In genomic region chr17:77893144-77894044, GRCh38 we compare ENCODE assay signal across 18 cellular contexts.
DNase-seq lines count a peak whose midpoint lies in the region; ATAC-seq and TF ChIP-seq lines count a peak whose summit lies in the region.
"Had no signal": no experiment of that assay in that cellular context is flagged by ENCODE, and none has a peak within 500 bp of the region (broad histone marks: within the 10 kb centered on the region; RNA-seq: fewer than 3 reads in every experiment).

No MANE protein-coding gene starts in this region.

- no peaks in the 10 kb centered on the region for H3K36me3 Mint-ChIP-seq in chondrocyte (ENCODE audit: low read depth)

- no CpG with 5 or more reads among the region's 23 CpGs for WGBS in neuronal stem cell (ENCODE audit: extremely low coverage in 2 of 2, insufficient read length in 2 of 2, insufficient replicate concordance in 1 of 2), 2 donors

- H2BK15ac ChIP-seq in neuronal stem cell (ENCODE audit: low read length), result peak overlapping the region; percentile 91

- H3K4me1 Mint-ChIP-seq in chondrocyte (ENCODE audit: low read depth), result peaks cover under 1% of the 10 kb centered on the region

- no peak overlapping the region for H3K4ac ChIP-seq in neuronal stem cell (ENCODE audit: low read length)

- H2BK120ac ChIP-seq in neuronal stem cell (ENCODE audit: low read depth, low read length), result no peak overlapping the region

- no peaks in the 10 kb centered on the region for H3K9me3 Mint-ChIP-seq in chondrocyte (ENCODE audit: low read depth)

- DNase-seq in NCI-H510A treated with DMSO at 0.1 percent for 48 hours (lab: John Stamatoyannopoulos, UW) (peak; percentile 39), NCI-H510A (lab: John Stamatoyannopoulos, UW) (no peak), chondrocyte (ENCODE audit: low spot score) (peak; percentile 65), neuronal stem cell (ENCODE audit: low spot score) (no peak), SKM-1 (lab: John Stamatoyannopoulos, UW; ENCODE audit: unreplicated experiment) (no peak)
- DNase-seq in Jurkat, Clone E6-1 (ENCODE audit: low read depth, low spot score), result peak; percentile 94
- no peak for DNase-seq in effector memory CD4-positive, alpha-beta T cell
- DNase-seq: activated CD4-positive, alpha-beta T cell treated with anti-CD3 and anti-CD28 coated beads, Interleukin-2, amount 50 U/mL, for 1 hour; activated T-cell treated with anti-CD3 and anti-CD28 coated beads, Interleukin-2, amount 50 U/mL, for 48 hours; anterior cingulate cortex; KG1; NCI-H1092 treated with DMSO at 0.1 percent for 48 hours had no signal

- H2BK12ac ChIP-seq in neuronal stem cell (ENCODE audit: low read length), result no peak overlapping the region

- H3K23ac ChIP-seq in neuronal stem cell (ENCODE audit: low read depth, low read length, poor library complexity), result no peak overlapping the region

- H2BK5ac ChIP-seq in neuronal stem cell (ENCODE audit: low read length), result no peak overlapping the region

- no peak overlapping the region for H2AK5ac ChIP-seq in neuronal stem cell (ENCODE audit: low read depth, low read length)

- no peak overlapping the region for H3K27ac ChIP-seq in neuronal stem cell (replicated peaks; ENCODE audit: low read length)
- H3K27ac ChIP-seq in effector memory CD4-positive, alpha-beta T cell (ENCODE audit: insufficient read depth, low read length, poor library complexity, severe bottlenecking), result no peak overlapping the region
- H3K27ac ChIP-seq: 22Rv1, coronary artery, SK-N-MC, transverse colon had no signal

- H3K9ac ChIP-seq in neuronal stem cell (ENCODE audit: low read depth, low read length, poor library complexity), result no peak overlapping the region

- no peak overlapping the region for H3K14ac ChIP-seq in neuronal stem cell (ENCODE audit: low read length)

- peak overlapping the region; percentile 38 for H3K18ac ChIP-seq in neuronal stem cell (ENCODE audit: low read length)

- no peaks in the 10 kb centered on the region for H3K9me3 ChIP-seq in neuronal stem cell (replicated peaks in 1 of 2; ENCODE audit: control insufficient read depth in 2 of 2, insufficient read depth in 1 of 2, low read depth in 1 of 2, low read length in 2 of 2)
- H3K9me3 ChIP-seq in effector memory CD4-positive, alpha-beta T cell (ENCODE audit: control insufficient read depth, low read length), result no peaks in the 10 kb centered on the region
- H3K9me3 ChIP-seq: transverse colon had no signal

- H4K8ac ChIP-seq in neuronal stem cell (ENCODE audit: low read depth, low read length), result no peak overlapping the region

- peak overlapping the region; percentile 29 for H3K4me3 ChIP-seq in Jurkat, Clone E6-1 (ENCODE audit: low read length)
- no peak overlapping the region for H3K4me3 ChIP-seq in neuronal stem cell (ENCODE audit: low read length in 2 of 2)
- H3K4me3 ChIP-seq in effector memory CD4-positive, alpha-beta T cell (ENCODE audit: insufficient read depth, low read depth, low read length, poor library complexity, severe bottlenecking), result no peak overlapping the region
- H3K4me3 ChIP-seq: coronary artery, SK-N-MC, smooth muscle cell, transverse colon had no signal

- ATAC-seq in HG02852 (IDR thresholded peaks at IDR 0.05; ENCODE audit: unreplicated experiment), result no peak

- no peak overlapping the region for H3K27ac Mint-ChIP-seq in chondrocyte (ENCODE audit: unreplicated experiment)

- no peaks in the 10 kb centered on the region for H3K36me3 ChIP-seq in neuronal stem cell (replicated peaks in 1 of 2; ENCODE audit: control insufficient read depth in 2 of 2, insufficient read depth in 2 of 2, low read length in 2 of 2)
- no peaks in the 10 kb centered on the region for H3K36me3 ChIP-seq in effector memory CD4-positive, alpha-beta T cell (ENCODE audit: control insufficient read depth, insufficient read depth, low read length)
- H3K36me3 ChIP-seq: transverse colon had no signal

- H3K4me1 ChIP-seq in neuronal stem cell (ENCODE audit: control insufficient read depth in 2 of 2, insufficient read depth in 1 of 2, low read depth in 1 of 2, low read length in 2 of 2), result peaks cover 6% of the 10 kb centered on the region in 2 donors
- no peaks in the 10 kb centered on the region for H3K4me1 ChIP-seq in effector memory CD4-positive, alpha-beta T cell (ENCODE audit: control insufficient read depth, insufficient read depth, low read length, poor library complexity, severe bottlenecking)

- H3K27me3 ChIP-seq in neuronal stem cell (ENCODE audit: control insufficient read depth in 3 of 3, insufficient read depth in 3 of 3, low read depth in 1 of 3, low read length in 3 of 3), result peaks cover 0 to 15% (median 0%) of the 10 kb centered on the region in 3 experiments
- H3K27me3 ChIP-seq in effector memory CD4-positive, alpha-beta T cell (replicated peaks; ENCODE audit: control insufficient read depth, insufficient read depth, low read length, poor library complexity, severe bottlenecking), result no peaks in the 10 kb centered on the region

- no peak overlapping the region for H3K4me2 ChIP-seq in neuronal stem cell (ENCODE audit: insufficient read depth, low read length, poor library complexity, severe bottlenecking)
- H3K4me2 ChIP-seq: smooth muscle cell had no signal

- H3K27me3 Mint-ChIP-seq in chondrocyte (ENCODE audit: low read depth), result peaks cover 49% of the 10 kb centered on the region

- no peak overlapping the region for H4K91ac ChIP-seq in neuronal stem cell (ENCODE audit: low read depth, low read length, poor library complexity)

- H3K4me3 Mint-ChIP-seq in chondrocyte (ENCODE audit: unreplicated experiment), result no peak overlapping the region

- no peaks in the 10 kb centered on the region for H3K79me1 ChIP-seq in neuronal stem cell (ENCODE audit: low read depth, low read length)

- no peak overlapping the region for H2AFZ ChIP-seq in neuronal stem cell (ENCODE audit: low read length)

- TF ChIP-seq CTCF in chondrocyte (IDR thresholded peaks at IDR 0.05), result no peak

Comparison
In these comparisons a context has a peak if more than half of its experiments do, and no peak if none do; other contexts are left out.
1. DNase-seq: peak in NCI-H510A treated with DMSO at 0.1 percent for 48 hours (single experiment), Jurkat, Clone E6-1 (single experiment) and chondrocyte (single experiment); none in NCI-H510A (single experiment), neuronal stem cell (single experiment), SKM-1 (single experiment) and effector memory CD4-positive, alpha-beta T cell (0 of 3).